1 cellular context compared by ENCODE assay signal in genomic region chr7:30285531-30286284, GRCh38.
TF ChIP-seq lines count a peak whose summit lies in the region.

No MANE protein-coding gene starts in this region.

TF ChIP-seq in GM23338, 12 proteins besides CTCF, POLR2A, EP300 and RAD21 (continued from another document):
- no peak for TF ChIP-seq ZNF462 (CRISPR knock-in tag; IDR thresholded peaks at IDR 0.05)
- TF ChIP-seq JUNB (IDR thresholded peaks at IDR 0.05; ENCODE audit: unreplicated experiment) = no peak
TF ChIP-seq in GM23338: peak in this region for 0.
